8 cellular contexts compared by ENCODE assay signal in the genomic region with DNA sequence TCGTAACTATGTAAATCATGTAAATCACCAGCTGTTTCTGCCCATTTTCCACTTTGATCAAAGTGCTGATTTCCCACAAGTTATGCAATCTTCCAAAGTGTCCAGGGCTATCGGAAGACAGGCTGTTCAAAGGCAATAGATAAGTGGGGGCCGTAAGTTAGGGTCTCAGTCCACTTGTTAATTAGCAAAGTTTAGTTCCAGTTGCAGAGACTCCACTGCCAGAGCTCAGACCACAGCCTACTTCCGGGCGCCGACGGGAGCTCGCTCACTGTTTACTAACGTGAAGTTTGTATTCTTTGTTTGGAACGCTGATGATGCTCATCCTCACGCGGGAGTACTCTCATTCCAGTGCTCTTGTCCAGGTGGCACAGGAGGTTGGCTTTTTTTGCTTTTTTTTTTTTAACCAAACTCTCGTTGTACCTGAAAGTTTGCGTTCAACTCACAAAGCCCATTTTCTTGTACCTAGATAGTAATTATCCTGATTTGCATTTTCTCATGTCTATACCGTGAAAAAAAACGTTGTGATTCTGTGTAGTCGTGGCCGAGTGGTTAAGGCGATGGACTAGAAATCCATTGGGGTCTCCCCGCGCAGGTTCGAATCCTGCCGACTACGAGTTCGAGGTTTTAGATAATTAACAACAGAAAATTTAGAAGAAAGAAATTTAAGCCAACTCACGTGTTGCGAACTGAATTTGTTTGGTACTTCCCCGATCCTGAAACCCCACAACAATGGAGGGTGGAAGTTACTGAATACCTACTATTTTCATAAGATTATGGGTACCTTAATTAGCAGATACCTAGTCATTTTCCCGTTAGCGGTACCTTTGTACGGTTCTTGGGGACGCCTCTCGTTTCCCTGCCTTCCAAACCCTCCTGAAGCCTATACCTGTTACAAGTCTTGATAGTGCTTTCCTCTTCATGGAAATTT. TPM values are rescaled to one million over a fixed set of nuclear protein-coding genes. Genes with fewer than 3 reads are reported as not detected.
DNase-seq lines count a peak whose midpoint lies in the region; ATAC-seq and TF ChIP-seq lines count a peak whose summit lies in the region.

No MANE protein-coding gene starts in this region.

- 1% methylated on average over 33 of the region's 33 CpGs for WGBS in lower leg skin, 2 donors

- H3K27ac ChIP-seq in coronary artery = peak overlapping the region in 1 of 2 donors; percentile 15

- DNase-seq in GM12865 (ENCODE audit: low read depth) (peak; percentile 88), NCI-H226 (peak; percentile 47), coronary artery (ENCODE audit: low spot score) (no peak), lower leg skin (ENCODE audit: low spot score in 2 of 2) (peak in 1 of 2 donors; percentile 88)
- DNase-seq in activated CD4-positive, CD25-positive, alpha-beta regulatory T cell treated with anti-CD3 and anti-CD28 coated beads, Interleukin-2, amount 50 U/mL, for 72 hours = peak; percentile 73
- peak; percentile 30 for DNase-seq in stimulated activated CD8-positive, alpha-beta memory T cell treated with anti-CD3 and anti-CD28 coated beads, Interleukin-12 subunit alpha, Interleukin-12 subunit beta, amount 100 ng/mL, for 1 hour (ENCODE audit: low read depth)

- peak overlapping the region; percentile 86 for H3K4me3 ChIP-seq in GM12865 (ENCODE audit: low read depth, low read length)
- H3K4me3 ChIP-seq in coronary artery = peak overlapping the region; percentile 63
- peak overlapping the region; percentile 12 for H3K4me3 ChIP-seq in lower leg skin (ENCODE audit: low read depth, poor library complexity, severe bottlenecking)

- intact Hi-C loops in lower leg skin (cut with DNase I; ENCODE audit: low total_unique reads) = no loop called here

- TF ChIP-seq CTCF in GM12865 (IDR thresholded peaks at IDR 0.05; ENCODE audit: insufficient read depth, low read depth, low read length, missing control alignments) (no peak), coronary artery (IDR thresholded peaks at IDR 0.05) (no peak), lower leg skin (IDR thresholded peaks at IDR 0.05) (no peak)

- ATAC-seq in HG02943 (IDR thresholded peaks at IDR 0.05; ENCODE audit: low read depth, unreplicated experiment) = peak; percentile 52
- ATAC-seq in GM19324 (IDR thresholded peaks at IDR 0.05; ENCODE audit: low FRiP score, unreplicated experiment) = no peak

- TF ChIP-seq POLR2A in lower leg skin (IDR thresholded peaks at IDR 0.05) = no peak

RNA-seq across cellular contexts. Expression of gene ZNF184, which starts 29.9 kb away (rescaled TPM):
- 10 to 100 TPM in 3 of 4 donors, 1 to 10 TPM in 1; 9.5 to 14.0 (median 12.3) TPM for total RNA-seq in lower leg skin

Comparison
In these comparisons a context has a peak if more than half of its experiments do, and no peak if none do; other contexts are left out.
1. H3K4me3 ChIP-seq: peak in every context shown above with its lines; median percentile 86 in GM12865; 63 in coronary artery; 12 in lower leg skin.